Comparison of ENCODE assay signal across 12 cellular contexts in genomic region chr20:63898882-63899558, GRCh38. TPM values are rescaled to one million over a fixed set of nuclear protein-coding genes. Genes with fewer than 3 reads are reported as not detected.
A peak's percentile ranks its signal among the peaks of the same experiment; 100 is the strongest.
DNase-seq lines count a peak whose midpoint lies in the region; ATAC-seq and TF ChIP-seq lines count a peak whose summit lies in the region.
"Had no signal": no experiment of that assay in that cellular context is flagged by ENCODE, and none has a peak within 500 bp of the region (broad histone marks: within the 10 kb centered on the region; RNA-seq: fewer than 3 reads in every experiment).

No MANE protein-coding gene starts in this region.

- no peak overlapping the region for H3K14ac ChIP-seq in trophoblast cell (ENCODE audit: low read length)

- no peak overlapping the region for H3K4me3 Mint-ChIP-seq in MCF 10A (ENCODE audit: unreplicated experiment)
- peak overlapping the region; percentile 9 for H3K4me3 Mint-ChIP-seq in activated naive CD8-positive, alpha-beta T cell
- no peak overlapping the region for H3K4me3 Mint-ChIP-seq in stimulated activated naive CD8-positive, alpha-beta T cell treated with anti-CD3 and anti-CD28 coated beads, Interleukin-15, amount 100 ng/mL, for 72 hours

- peak overlapping the region; percentile 16 for H3K27ac Mint-ChIP-seq in MCF 10A (ENCODE audit: low read depth, unreplicated experiment)
- H3K27ac Mint-ChIP-seq in activated naive CD8-positive, alpha-beta T cell = peak overlapping the region; percentile 86
- no peak overlapping the region for H3K27ac Mint-ChIP-seq in stimulated activated naive CD8-positive, alpha-beta T cell treated with anti-CD3 and anti-CD28 coated beads, Interleukin-15, amount 100 ng/mL, for 72 hours

- peak overlapping the region; percentile 48 for H3K4ac ChIP-seq in trophoblast cell (ENCODE audit: low read depth, low read length)

- 99% methylated on average over 10 of the region's 10 CpGs for WGBS in mammary epithelial cell (ENCODE audit: low coverage, missing lambda C conversion rate)
- WGBS in trophoblast cell (ENCODE audit: extremely low coverage, insufficient coverage, insufficient read length) = no CpG with 5 or more reads among the region's 10 CpGs

- H3K9me3 ChIP-seq in mammary epithelial cell (replicated peaks; ENCODE audit: insufficient read depth, low read length) (no peaks in the 10 kb centered on the region), trophoblast cell (ENCODE audit: insufficient read depth, low read depth, low read length) (no peaks in the 10 kb centered on the region)
- H3K9me3 ChIP-seq: uterus had no signal

- no peak overlapping the region for H4K8ac ChIP-seq in trophoblast cell (ENCODE audit: low read depth, low read length)

- H3K79me1 ChIP-seq in trophoblast cell (ENCODE audit: low read length) = no peaks in the 10 kb centered on the region

- in situ Hi-C loops in mammary epithelial cell (cut with MboI; ENCODE audit: low sequenced_read_pairs in 2 of 2) = no loop called here

- H4K12ac ChIP-seq in trophoblast cell (ENCODE audit: low read depth, low read length) = no peak overlapping the region

- no peak overlapping the region for H2BK12ac ChIP-seq in trophoblast cell (ENCODE audit: low read length)

- H3K27ac ChIP-seq in mammary epithelial cell (ENCODE audit: insufficient read depth, low read depth, low read length) (no peak overlapping the region), trophoblast cell (ENCODE audit: low read depth, low read length) (no peak overlapping the region)
- H3K27ac ChIP-seq: uterus had no signal

- H3K4me2 ChIP-seq in mammary epithelial cell (ENCODE audit: insufficient read depth, low read depth, low read length) (no peak overlapping the region), trophoblast cell (ENCODE audit: low read length) (no peak overlapping the region)

- H2BK5ac ChIP-seq in trophoblast cell (ENCODE audit: low read depth, low read length, poor library complexity) = no peak overlapping the region

- dilution Hi-C loops in mammary epithelial cell (cut with HindIII; ENCODE audit: low sequenced_read_pairs) = no loop called here

- no peak overlapping the region for H3K9ac ChIP-seq in mammary epithelial cell (ENCODE audit: insufficient read depth, low read length)
- no peak overlapping the region for H3K9ac ChIP-seq in trophoblast cell (ENCODE audit: low read length)

- H4K20me1 ChIP-seq in mammary epithelial cell (ENCODE audit: insufficient read depth, low read length) = peaks cover 2% of the 10 kb centered on the region

- H3K4me1 ChIP-seq in mammary epithelial cell (ENCODE audit: insufficient read depth, low read length) (peaks cover 22% of the 10 kb centered on the region), trophoblast cell (ENCODE audit: control insufficient read depth in 1 of 2, insufficient read depth in 2 of 2, low read length in 2 of 2) (peaks cover 7% of the 10 kb centered on the region in 2 experiments)

- H3K27me3 Mint-ChIP-seq in MCF 10A (ENCODE audit: insufficient read depth, unreplicated experiment) = no peaks in the 10 kb centered on the region
- H3K27me3 Mint-ChIP-seq in activated naive CD8-positive, alpha-beta T cell = no peaks in the 10 kb centered on the region
- no peaks in the 10 kb centered on the region for H3K27me3 Mint-ChIP-seq in stimulated activated naive CD8-positive, alpha-beta T cell treated with anti-CD3 and anti-CD28 coated beads, Interleukin-15, amount 100 ng/mL, for 72 hours

- no peak overlapping the region for H2AK5ac ChIP-seq in trophoblast cell (ENCODE audit: low read length)

- H3K9me3 Mint-ChIP-seq in MCF 10A (ENCODE audit: unreplicated experiment) = no peaks in the 10 kb centered on the region
- H3K9me3 Mint-ChIP-seq in activated naive CD8-positive, alpha-beta T cell (ENCODE audit: low read depth) = no peaks in the 10 kb centered on the region
- H3K9me3 Mint-ChIP-seq in stimulated activated naive CD8-positive, alpha-beta T cell treated with anti-CD3 and anti-CD28 coated beads, Interleukin-15, amount 100 ng/mL, for 72 hours = no peaks in the 10 kb centered on the region

- H2AFZ ChIP-seq in mammary epithelial cell (ENCODE audit: low read depth, low read length) (no peak overlapping the region), trophoblast cell (ENCODE audit: insufficient read depth, low read length, poor library complexity) (no peak overlapping the region)

- H3K4me1 Mint-ChIP-seq in MCF 10A (ENCODE audit: insufficient read depth, unreplicated experiment) = peaks cover 25% of the 10 kb centered on the region
- H3K4me1 Mint-ChIP-seq in activated naive CD8-positive, alpha-beta T cell (ENCODE audit: low read depth) = peaks cover 66% of the 10 kb centered on the region
- H3K4me1 Mint-ChIP-seq in stimulated activated naive CD8-positive, alpha-beta T cell treated with anti-CD3 and anti-CD28 coated beads, Interleukin-15, amount 100 ng/mL, for 72 hours = peaks cover 74% of the 10 kb centered on the region

- TF ChIP-seq CTCF in MCF 10A (IDR thresholded peaks at IDR 0.05; ENCODE audit: unreplicated experiment) (no peak), mammary epithelial cell (conservative IDR thresholded peaks at IDR 0.05 in 1 of 2, IDR thresholded peaks at IDR 0.05 in 1 of 2; ENCODE audit: extremely low read depth in 1 of 2, insufficient read depth in 1 of 2, low read depth in 1 of 2, low read length in 2 of 2) (no peak)

- BruUV-seq in MCF 10A (replicated peaks; lab: Mats Ljungman, UMichigan) (no TSS peak), mammary epithelial cell (replicated peaks; lab: Mats Ljungman, UMichigan) (no TSS peak)

- H3K36me3 ChIP-seq in mammary epithelial cell (ENCODE audit: insufficient read depth, low read length) = peaks cover 3% of the 10 kb centered on the region
- H3K36me3 ChIP-seq in trophoblast cell (ENCODE audit: control insufficient read depth in 1 of 2, insufficient read depth in 2 of 2, low read length in 2 of 2) = peaks cover 5 to 12% of the 10 kb centered on the region in 2 experiments
- H3K36me3 ChIP-seq: uterus had no signal

- intact Hi-C loops in MCF 10A (cut with micrococcal nuclease) = no loop called here
- intact Hi-C loops in mammary epithelial cell (cut with micrococcal nuclease) = no loop called here

- peaks cover 16% of the 10 kb centered on the region for H3K36me3 Mint-ChIP-seq in MCF 10A (ENCODE audit: insufficient read depth, unreplicated experiment)
- peaks cover 2% of the 10 kb centered on the region for H3K36me3 Mint-ChIP-seq in activated naive CD8-positive, alpha-beta T cell

- H3K23ac ChIP-seq in trophoblast cell (ENCODE audit: low read length) = no peak overlapping the region

- H3K27me3 ChIP-seq in mammary epithelial cell (ENCODE audit: insufficient read depth, low read length) (no peaks in the 10 kb centered on the region), trophoblast cell (ENCODE audit: insufficient read depth, low read length) (no peaks in the 10 kb centered on the region)
- H3K27me3 ChIP-seq: uterus had no signal

- CTCF ChIA-PET in MCF 10A (lab: Yijun Ruan, JAX) = interaction anchor here (0.6 to 1.5 kb wide), 2 partner anchors 10 to 75 kb away, joined by 3 read pairs; no protein-coding TSS in a partner anchor
- CTCF ChIA-PET in mammary epithelial cell (lab: Charles Lee; ENCODE audit: low non-redundant PET) = no interaction called here

- H4K91ac ChIP-seq in trophoblast cell (ENCODE audit: low read depth, low read length) = no peak overlapping the region

- H3K79me2 ChIP-seq in mammary epithelial cell (ENCODE audit: insufficient read depth, low read length) = peaks cover 84% of the 10 kb centered on the region
- peaks cover 14% of the 10 kb centered on the region for H3K79me2 ChIP-seq in trophoblast cell (ENCODE audit: control insufficient read depth, insufficient read depth, low read length, poor library complexity)

- DNase-seq in MCF 10A (ENCODE audit: unreplicated experiment) (no peak), mammary epithelial cell (no peak), NOMO-1 treated with dmso at 0.1 percent for 144 hours (lab: John Stamatoyannopoulos, UW; ENCODE audit: unreplicated experiment) (peak; percentile 62), trophoblast cell (peak; percentile 93), NCI-H510A (lab: John Stamatoyannopoulos, UW) (no peak)
- no peak for DNase-seq in stimulated activated naive CD8-positive, alpha-beta T cell treated with anti-CD3 and anti-CD28 coated beads, Interleukin-15, amount 100 ng/mL, for 72 hours
- DNase-seq: NCI-H226, SHP77, uterus had no signal

- no peak overlapping the region for H3K18ac ChIP-seq in trophoblast cell (ENCODE audit: low read length)

- H3K4me3 ChIP-seq in mammary epithelial cell (replicated peaks in 1 of 3; ENCODE audit: insufficient read depth in 1 of 3, low read depth in 2 of 3, low read length in 3 of 3) (no peak overlapping the region), trophoblast cell (ENCODE audit: low read depth, low read length) (no peak overlapping the region)
- H3K4me3 ChIP-seq: uterus had no signal

- POLR2A ChIA-PET in MCF 10A (lab: Yijun Ruan, JAX) = interaction anchor here (6.8 kb wide), 1 partner anchor 33 kb away, joined by 142 read pairs; the partner anchor contains the start of gene TPD52L2

- no peak overlapping the region for H2BK120ac ChIP-seq in trophoblast cell (ENCODE audit: insufficient read depth, low read length, poor library complexity)

- no peak for ATAC-seq in HG03432 (IDR thresholded peaks at IDR 0.05; ENCODE audit: unreplicated experiment)
- ATAC-seq in stimulated activated naive CD8-positive, alpha-beta T cell treated with anti-CD3 and anti-CD28 coated beads, Interleukin-15, amount 100 ng/mL, for 72 hours = no peak

RNA-seq across cellular contexts. Expression of gene DNAJC5, which starts 4.1 kb away (rescaled TPM):
- total RNA-seq in MCF 10A (2022) (38.1 and 45.0 TPM in 2 replicates), mammary epithelial cell (10 to 100 TPM; 77.0 to 78.7 TPM)
- 54.8 TPM for polyA plus RNA-seq in mammary epithelial cell
- polyA minus RNA-seq in mammary epithelial cell = 106 TPM
- polyA plus RNA-seq in trophoblast cell (2013) = 24.9 and 25.0 TPM in 2 replicates

RNA-seq across cellular contexts. Expression of gene TPD52L2, which starts 34.0 kb away (rescaled TPM):
- total RNA-seq in MCF 10A (2022) (174 and 175 TPM in 2 replicates), mammary epithelial cell (100 to 1,000 TPM; 122 to 150 TPM)
- polyA plus RNA-seq in mammary epithelial cell = 157 TPM
- polyA minus RNA-seq in mammary epithelial cell = 115 TPM
- 67.0 and 68.3 TPM in 2 replicates for polyA plus RNA-seq in trophoblast cell (2013)

RNA-seq across cellular contexts. Expression of gene ABHD16B, which starts 37.7 kb away (rescaled TPM):
- total RNA-seq in MCF 10A (2022) = not detected in 2 replicates
- total RNA-seq in mammary epithelial cell = not detected
- not detected for polyA plus RNA-seq in mammary epithelial cell
- not detected for polyA minus RNA-seq in mammary epithelial cell
- not detected in 2 replicates for polyA plus RNA-seq in trophoblast cell (2013)
- total RNA-seq: uterus had no signal
- polyA plus RNA-seq: neural cell had no signal

RNA-seq across cellular contexts. Expression of gene UCKL1, which starts 57.2 kb away (rescaled TPM):
- total RNA-seq in MCF 10A (2022) (38.6 and 43.7 TPM in 2 replicates), mammary epithelial cell (10 to 100 TPM; 28.5 to 34.3 TPM)
- 37.0 TPM for polyA plus RNA-seq in mammary epithelial cell
- 17.7 TPM for polyA minus RNA-seq in mammary epithelial cell
- 28.2 and 30.1 TPM in 2 replicates for polyA plus RNA-seq in trophoblast cell (2013)

Comparison
In these comparisons a context has a peak if more than half of its experiments do, and no peak if none do; other contexts are left out.
1. DNase-seq: peak in NOMO-1 treated with dmso at 0.1 percent for 144 hours (single experiment) and trophoblast cell (2 of 2); none in MCF 10A (single experiment), mammary epithelial cell (single experiment), NCI-H510A (single experiment) and stimulated activated naive CD8-positive, alpha-beta T cell treated with anti-CD3 and anti-CD28 coated beads, Interleukin-15, amount 100 ng/mL, for 72 hours (0 of 2).
2. H3K27ac Mint-ChIP-seq: peak in MCF 10A (single experiment) and activated naive CD8-positive, alpha-beta T cell (single experiment); none in stimulated activated naive CD8-positive, alpha-beta T cell treated with anti-CD3 and anti-CD28 coated beads, Interleukin-15, amount 100 ng/mL, for 72 hours (0 of 2).